In the genomic region with DNA sequence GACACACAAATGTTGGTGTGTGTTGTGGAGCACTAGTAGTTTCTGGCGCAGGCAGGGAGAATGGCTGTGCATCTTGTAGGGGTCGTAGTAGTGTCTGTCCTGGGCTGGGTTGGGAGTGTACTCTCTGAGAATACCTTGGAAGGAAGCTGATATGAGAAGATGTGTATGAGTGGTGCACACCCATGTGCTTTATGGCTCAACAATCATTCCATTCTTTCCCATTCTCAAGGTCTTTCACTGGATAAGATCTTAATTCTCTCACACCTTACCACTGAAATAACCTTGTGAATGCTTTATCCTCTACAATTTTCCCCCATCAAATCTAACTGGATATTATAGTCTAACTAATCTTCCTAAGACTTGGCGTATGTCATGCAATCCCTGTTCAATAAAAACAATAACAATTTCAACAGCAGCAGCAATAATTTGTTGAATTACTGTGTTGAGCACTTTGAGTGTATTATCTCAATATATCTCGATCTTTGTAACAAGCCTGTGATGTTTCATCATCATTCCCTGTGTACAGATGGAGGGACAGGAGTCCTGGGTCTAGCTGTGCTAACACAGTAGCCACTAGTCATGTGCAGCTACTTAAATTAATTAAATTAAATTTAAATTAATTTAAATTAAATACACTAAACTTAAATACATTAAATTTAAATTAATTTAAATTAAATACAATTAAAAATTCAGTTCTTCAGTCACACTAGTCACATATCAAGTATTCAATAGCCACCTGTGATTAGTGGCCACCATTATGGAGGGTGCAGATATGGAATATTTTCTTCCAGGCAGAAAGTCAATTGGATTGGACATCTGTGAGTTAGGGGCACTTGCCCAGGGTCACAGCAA, we compare ENCODE assay signal across 1 cellular context.
TF ChIP-seq lines count a peak whose summit lies in the region.

No MANE protein-coding gene starts in this region.

TF ChIP-seq in HEK293, 187 proteins besides CTCF, POLR2A, EP300 and RAD21 (continues in another document):
- no peak for TF ChIP-seq BCL6B (tag by site-specific recombination; IDR thresholded peaks at IDR 0.05)
- TF ChIP-seq ZNF19 (tag by site-specific recombination; IDR thresholded peaks at IDR 0.05; ENCODE audit: low read depth): no peak
- no peak for TF ChIP-seq ZNF707 (tag by site-specific recombination; IDR thresholded peaks at IDR 0.05)
- TF ChIP-seq SP7 (tag by site-specific recombination; IDR thresholded peaks at IDR 0.05): peak; percentile 21
- TF ChIP-seq, protein P1, sequence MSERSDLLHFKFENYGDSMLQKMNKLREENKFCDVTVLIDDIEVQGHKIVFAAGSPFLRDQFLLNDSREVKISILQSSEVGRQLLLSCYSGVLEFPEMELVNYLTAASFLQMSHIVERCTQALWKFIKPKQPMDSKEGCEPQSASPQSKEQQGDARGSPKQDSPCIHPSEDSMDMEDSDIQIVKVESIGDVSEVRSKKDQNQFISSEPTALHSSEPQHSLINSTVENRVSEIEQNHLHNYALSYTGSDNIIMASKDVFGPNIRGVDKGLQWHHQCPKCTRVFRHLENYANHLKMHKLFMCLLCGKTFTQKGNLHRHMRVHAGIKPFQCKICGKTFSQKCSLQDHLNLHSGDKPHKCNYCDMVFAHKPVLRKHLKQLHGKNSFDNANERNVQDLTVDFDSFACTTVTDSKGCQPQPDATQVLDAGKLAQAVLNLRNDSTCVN (tag by site-specific recombination; optimal IDR thresholded peaks at IDR 0.05): no peak
- TF ChIP-seq ZNF23 (tag by site-specific recombination; IDR thresholded peaks at IDR 0.05; ENCODE audit: borderline replicate concordance): no peak
- no peak for TF ChIP-seq EGR2 (tag by site-specific recombination; IDR thresholded peaks at IDR 0.05; ENCODE audit: low read depth)
- no peak for TF ChIP-seq ZNF530 (tag by site-specific recombination; IDR thresholded peaks at IDR 0.05; ENCODE audit: low read depth)
- no peak for TF ChIP-seq ZNF791 (tag by site-specific recombination; IDR thresholded peaks at IDR 0.05)
- no peak for TF ChIP-seq ZNF488 (tag by site-specific recombination; IDR thresholded peaks at IDR 0.05)
- TF ChIP-seq, protein P2, sequence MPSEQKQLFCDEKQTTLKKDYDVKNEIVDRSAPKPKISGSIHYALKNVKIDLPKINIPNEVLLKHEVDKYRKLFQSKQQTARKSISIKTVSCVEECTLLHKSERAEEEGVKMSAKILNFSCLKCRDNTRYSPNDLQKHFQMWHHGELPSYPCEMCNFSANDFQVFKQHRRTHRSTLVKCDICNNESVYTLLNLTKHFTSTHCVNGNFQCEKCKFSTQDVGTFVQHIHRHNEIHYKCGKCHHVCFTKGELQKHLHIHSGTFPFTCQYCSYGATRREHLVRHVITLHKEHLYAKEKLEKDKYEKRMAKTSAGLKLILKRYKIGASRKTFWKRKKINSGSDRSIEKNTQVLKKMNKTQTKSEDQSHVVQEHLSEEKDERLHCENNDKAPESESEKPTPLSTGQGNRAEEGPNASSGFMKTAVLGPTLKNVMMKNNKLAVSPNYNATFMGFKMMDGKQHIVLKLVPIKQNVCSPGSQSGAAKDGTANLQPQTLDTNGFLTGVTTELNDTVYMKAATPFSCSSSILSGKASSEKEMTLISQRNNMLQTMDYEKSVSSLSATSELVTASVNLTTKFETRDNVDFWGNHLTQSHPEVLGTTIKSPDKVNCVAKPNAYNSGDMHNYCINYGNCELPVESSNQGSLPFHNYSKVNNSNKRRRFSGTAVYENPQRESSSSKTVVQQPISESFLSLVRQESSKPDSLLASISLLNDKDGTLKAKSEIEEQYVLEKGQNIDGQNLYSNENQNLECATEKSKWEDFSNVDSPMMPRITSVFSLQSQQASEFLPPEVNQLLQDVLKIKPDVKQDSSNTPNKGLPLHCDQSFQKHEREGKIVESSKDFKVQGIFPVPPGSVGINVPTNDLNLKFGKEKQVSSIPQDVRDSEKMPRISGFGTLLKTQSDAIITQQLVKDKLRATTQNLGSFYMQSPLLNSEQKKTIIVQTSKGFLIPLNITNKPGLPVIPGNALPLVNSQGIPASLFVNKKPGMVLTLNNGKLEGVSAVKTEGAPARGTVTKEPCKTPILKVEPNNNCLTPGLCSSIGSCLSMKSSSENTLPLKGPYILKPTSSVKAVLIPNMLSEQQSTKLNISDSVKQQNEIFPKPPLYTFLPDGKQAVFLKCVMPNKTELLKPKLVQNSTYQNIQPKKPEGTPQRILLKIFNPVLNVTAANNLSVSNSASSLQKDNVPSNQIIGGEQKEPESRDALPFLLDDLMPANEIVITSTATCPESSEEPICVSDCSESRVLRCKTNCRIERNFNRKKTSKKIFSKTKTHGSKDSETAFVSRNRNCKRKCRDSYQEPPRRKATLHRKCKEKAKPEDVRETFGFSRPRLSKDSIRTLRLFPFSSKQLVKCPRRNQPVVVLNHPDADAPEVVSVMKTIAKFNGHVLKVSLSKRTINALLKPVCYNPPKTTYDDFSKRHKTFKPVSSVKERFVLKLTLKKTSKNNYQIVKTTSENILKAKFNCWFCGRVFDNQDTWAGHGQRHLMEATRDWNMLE (tag by site-specific recombination; conservative IDR thresholded peaks at IDR 0.05; ENCODE audit: low read depth): no peak
- no peak for TF ChIP-seq ZNF341 (tag by site-specific recombination; IDR thresholded peaks at IDR 0.05; ENCODE audit: low read depth)
- TF ChIP-seq ZBTB48 (tag by site-specific recombination; IDR thresholded peaks at IDR 0.05): peak; percentile 54; the same call in 1 of the 2 replicates
- 0 out of 2 replicates have a peak, but pooled peaks have one; percentile 4 for TF ChIP-seq ZNF610 (tag by site-specific recombination; IDR thresholded peaks at IDR 0.05; ENCODE audit: borderline replicate concordance)
- TF ChIP-seq ZNF514 (tag by site-specific recombination; IDR thresholded peaks at IDR 0.05): no peak
- TF ChIP-seq ZNF837 (tag by site-specific recombination; IDR thresholded peaks at IDR 0.05): no peak
- TF ChIP-seq, protein P3, sequence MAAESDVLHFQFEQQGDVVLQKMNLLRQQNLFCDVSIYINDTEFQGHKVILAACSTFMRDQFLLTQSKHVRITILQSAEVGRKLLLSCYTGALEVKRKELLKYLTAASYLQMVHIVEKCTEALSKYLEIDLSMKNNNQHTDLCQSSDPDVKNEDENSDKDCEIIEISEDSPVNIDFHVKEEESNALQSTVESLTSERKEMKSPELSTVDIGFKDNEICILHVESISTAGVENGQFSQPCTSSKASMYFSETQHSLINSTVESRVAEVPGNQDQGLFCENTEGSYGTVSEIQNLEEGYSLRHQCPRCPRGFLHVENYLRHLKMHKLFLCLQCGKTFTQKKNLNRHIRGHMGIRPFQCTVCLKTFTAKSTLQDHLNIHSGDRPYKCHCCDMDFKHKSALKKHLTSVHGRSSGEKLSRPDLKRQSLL (tag by site-specific recombination; IDR thresholded peaks at IDR 0.05): no peak
- TF ChIP-seq ZNF366 (tag by site-specific recombination; conservative IDR thresholded peaks at IDR 0.05): no peak
- no peak for TF ChIP-seq ZSCAN30 (tag by site-specific recombination; IDR thresholded peaks at IDR 0.05)
- TF ChIP-seq ZBTB1 (tag by site-specific recombination; IDR thresholded peaks at IDR 0.05): no peak
- TF ChIP-seq ZNF239 (tag by site-specific recombination; IDR thresholded peaks at IDR 0.05): no peak
- TF ChIP-seq ZNF548 (tag by site-specific recombination; IDR thresholded peaks at IDR 0.05): no peak
- TF ChIP-seq, protein P4, sequence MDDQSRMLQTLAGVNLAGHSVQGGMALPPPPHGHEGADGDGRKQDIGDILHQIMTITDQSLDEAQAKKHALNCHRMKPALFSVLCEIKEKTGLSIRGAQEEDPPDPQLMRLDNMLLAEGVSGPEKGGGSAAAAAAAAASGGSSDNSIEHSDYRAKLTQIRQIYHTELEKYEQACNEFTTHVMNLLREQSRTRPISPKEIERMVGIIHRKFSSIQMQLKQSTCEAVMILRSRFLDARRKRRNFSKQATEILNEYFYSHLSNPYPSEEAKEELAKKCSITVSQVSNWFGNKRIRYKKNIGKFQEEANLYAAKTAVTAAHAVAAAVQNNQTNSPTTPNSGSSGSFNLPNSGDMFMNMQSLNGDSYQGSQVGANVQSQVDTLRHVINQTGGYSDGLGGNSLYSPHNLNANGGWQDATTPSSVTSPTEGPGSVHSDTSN (CRISPR knock-in tag; IDR thresholded peaks at IDR 0.05): no peak
- peak; percentile 55; the same call in 1 of the 2 replicates for TF ChIP-seq FEZF1 (tag by site-specific recombination; IDR thresholded peaks at IDR 0.05)
- peak; percentile 83 for TF ChIP-seq PRDM6 (tag by site-specific recombination; IDR thresholded peaks at IDR 0.05)
- TF ChIP-seq ZNF843 (tag by site-specific recombination; IDR thresholded peaks at IDR 0.05): 0 out of 2 replicates have a peak, but pooled peaks have one; percentile 25
- TF ChIP-seq ZNF16 (tag by site-specific recombination; IDR thresholded peaks at IDR 0.05; ENCODE audit: low read depth): no peak
- TF ChIP-seq, protein P5, sequence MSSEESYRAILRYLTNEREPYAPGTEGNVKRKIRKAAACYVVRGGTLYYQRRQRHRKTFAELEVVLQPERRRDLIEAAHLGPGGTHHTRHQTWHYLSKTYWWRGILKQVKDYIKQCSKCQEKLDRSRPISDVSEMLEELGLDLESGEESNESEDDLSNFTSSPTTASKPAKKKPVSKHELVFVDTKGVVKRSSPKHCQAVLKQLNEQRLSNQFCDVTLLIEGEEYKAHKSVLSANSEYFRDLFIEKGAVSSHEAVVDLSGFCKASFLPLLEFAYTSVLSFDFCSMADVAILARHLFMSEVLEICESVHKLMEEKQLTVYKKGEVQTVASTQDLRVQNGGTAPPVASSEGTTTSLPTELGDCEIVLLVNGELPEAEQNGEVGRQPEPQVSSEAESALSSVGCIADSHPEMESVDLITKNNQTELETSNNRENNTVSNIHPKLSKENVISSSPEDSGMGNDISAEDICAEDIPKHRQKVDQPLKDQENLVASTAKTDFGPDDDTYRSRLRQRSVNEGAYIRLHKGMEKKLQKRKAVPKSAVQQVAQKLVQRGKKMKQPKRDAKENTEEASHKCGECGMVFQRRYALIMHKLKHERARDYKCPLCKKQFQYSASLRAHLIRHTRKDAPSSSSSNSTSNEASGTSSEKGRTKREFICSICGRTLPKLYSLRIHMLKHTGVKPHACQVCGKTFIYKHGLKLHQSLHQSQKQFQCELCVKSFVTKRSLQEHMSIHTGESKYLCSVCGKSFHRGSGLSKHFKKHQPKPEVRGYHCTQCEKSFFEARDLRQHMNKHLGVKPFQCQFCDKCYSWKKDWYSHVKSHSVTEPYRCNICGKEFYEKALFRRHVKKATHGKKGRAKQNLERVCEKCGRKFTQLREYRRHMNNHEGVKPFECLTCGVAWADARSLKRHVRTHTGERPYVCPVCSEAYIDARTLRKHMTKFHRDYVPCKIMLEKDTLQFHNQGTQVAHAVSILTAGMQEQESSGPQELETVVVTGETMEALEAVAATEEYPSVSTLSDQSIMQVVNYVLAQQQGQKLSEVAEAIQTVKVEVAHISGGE (tag by site-specific recombination; conservative IDR thresholded peaks at IDR 0.05; ENCODE audit: low read depth): no peak
- no peak for TF ChIP-seq ZNF830 (tag by site-specific recombination; IDR thresholded peaks at IDR 0.05; ENCODE audit: low read depth)
- TF ChIP-seq ZBTB8A (tag by site-specific recombination; IDR thresholded peaks at IDR 0.05): no peak; the same call in 1 of the 2 replicates
- no peak for TF ChIP-seq ZFP3 (tag by site-specific recombination; IDR thresholded peaks at IDR 0.05; ENCODE audit: low read depth)
- TF ChIP-seq, protein P6, sequence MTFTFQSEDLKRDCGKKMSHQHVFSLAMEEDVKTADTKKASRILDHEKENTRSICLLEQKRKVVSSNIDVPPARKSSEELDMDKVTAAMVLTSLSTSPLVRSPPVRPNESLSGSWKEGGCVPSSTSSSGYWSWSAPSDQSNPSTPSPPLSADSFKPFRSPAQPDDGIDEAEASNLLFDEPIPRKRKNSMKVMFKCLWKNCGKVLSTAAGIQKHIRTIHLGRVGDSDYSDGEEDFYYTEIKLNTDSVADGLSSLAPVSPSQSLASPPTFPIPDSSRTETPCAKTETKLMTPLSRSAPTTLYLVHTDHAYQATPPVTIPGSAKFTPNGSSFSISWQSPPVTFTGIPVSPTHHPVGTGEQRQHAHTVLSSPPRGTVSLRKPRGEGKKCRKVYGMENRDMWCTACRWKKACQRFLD (tag by site-specific recombination; IDR thresholded peaks at IDR 0.05): no peak
- TF ChIP-seq, protein P7, sequence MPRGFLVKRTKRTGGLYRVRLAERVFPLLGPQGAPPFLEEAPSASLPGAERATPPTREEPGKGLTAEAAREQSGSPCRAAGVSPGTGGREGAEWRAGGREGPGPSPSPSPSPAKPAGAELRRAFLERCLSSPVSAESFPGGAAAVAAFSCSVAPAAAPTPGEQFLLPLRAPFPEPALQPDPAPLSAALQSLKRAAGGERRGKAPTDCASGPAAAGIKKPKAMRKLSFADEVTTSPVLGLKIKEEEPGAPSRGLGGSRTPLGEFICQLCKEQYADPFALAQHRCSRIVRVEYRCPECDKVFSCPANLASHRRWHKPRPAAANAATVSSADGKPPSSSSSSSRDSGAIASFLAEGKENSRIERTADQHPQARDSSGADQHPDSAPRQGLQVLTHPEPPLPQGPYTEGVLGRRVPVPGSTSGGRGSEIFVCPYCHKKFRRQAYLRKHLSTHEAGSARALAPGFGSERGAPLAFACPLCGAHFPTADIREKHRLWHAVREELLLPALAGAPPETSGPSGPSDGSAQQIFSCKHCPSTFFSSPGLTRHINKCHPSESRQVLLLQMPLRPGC (tag by site-specific recombination; IDR thresholded peaks at IDR 0.05): no peak
- no peak for TF ChIP-seq ZNF354C (tag by site-specific recombination; IDR thresholded peaks at IDR 0.05; ENCODE audit: borderline replicate concordance, low read depth)
- peak; percentile 9; the same call in 1 of the 2 replicates for TF ChIP-seq ZNF768 (tag by site-specific recombination; IDR thresholded peaks at IDR 0.05)
- TF ChIP-seq ZBTB20 (tag by site-specific recombination; IDR thresholded peaks at IDR 0.05): no peak
